Comparison of ENCODE assay signal across 1 cellular context in genomic region chr17:81341347-81342061, GRCh38.
TF ChIP-seq lines count a peak whose summit lies in the region.

No MANE protein-coding gene starts in this region.

TF ChIP-seq in HepG2, 621 proteins besides CTCF, POLR2A, EP300 and RAD21:
- TF ChIP-seq, protein P1, sequence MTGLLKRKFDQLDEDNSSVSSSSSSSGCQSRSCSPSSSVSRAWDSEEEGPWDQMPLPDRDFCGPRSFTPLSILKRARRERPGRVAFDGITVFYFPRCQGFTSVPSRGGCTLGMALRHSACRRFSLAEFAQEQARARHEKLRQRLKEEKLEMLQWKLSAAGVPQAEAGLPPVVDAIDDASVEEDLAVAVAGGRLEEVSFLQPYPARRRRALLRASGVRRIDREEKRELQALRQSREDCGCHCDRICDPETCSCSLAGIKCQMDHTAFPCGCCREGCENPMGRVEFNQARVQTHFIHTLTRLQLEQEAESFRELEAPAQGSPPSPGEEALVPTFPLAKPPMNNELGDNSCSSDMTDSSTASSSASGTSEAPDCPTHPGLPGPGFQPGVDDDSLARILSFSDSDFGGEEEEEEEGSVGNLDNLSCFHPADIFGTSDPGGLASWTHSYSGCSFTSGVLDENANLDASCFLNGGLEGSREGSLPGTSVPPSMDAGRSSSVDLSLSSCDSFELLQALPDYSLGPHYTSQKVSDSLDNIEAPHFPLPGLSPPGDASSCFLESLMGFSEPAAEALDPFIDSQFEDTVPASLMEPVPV (CRISPR knock-in tag; IDR thresholded peaks at IDR 0.05) = no peak
- TF ChIP-seq ZBTB38 (CRISPR knock-in tag; IDR thresholded peaks at IDR 0.05) (peak; percentile 44), AGO2 (optimal IDR thresholded peaks at IDR 0.05; ENCODE audit: low read depth, low read length) (peak; percentile 85), RBFOX2 (IDR thresholded peaks at IDR 0.05; ENCODE audit: low read depth, low read length) (0 out of 2 replicates have a peak, but pooled peaks have one; percentile 12), U2AF2 (IDR thresholded peaks at IDR 0.05; ENCODE audit: low read depth, low read length) (no peak), GLMP (CRISPR knock-in tag; IDR thresholded peaks at IDR 0.05; ENCODE audit: borderline replicate concordance) (no peak), FOXC1 (CRISPR knock-in tag; IDR thresholded peaks at IDR 0.05; ENCODE audit: borderline replicate concordance) (no peak), HNRNPLL (IDR thresholded peaks at IDR 0.05; ENCODE audit: low read depth, low read length, poor library complexity, severe bottlenecking) (peak; percentile 10)
- TF ChIP-seq, protein P2, sequence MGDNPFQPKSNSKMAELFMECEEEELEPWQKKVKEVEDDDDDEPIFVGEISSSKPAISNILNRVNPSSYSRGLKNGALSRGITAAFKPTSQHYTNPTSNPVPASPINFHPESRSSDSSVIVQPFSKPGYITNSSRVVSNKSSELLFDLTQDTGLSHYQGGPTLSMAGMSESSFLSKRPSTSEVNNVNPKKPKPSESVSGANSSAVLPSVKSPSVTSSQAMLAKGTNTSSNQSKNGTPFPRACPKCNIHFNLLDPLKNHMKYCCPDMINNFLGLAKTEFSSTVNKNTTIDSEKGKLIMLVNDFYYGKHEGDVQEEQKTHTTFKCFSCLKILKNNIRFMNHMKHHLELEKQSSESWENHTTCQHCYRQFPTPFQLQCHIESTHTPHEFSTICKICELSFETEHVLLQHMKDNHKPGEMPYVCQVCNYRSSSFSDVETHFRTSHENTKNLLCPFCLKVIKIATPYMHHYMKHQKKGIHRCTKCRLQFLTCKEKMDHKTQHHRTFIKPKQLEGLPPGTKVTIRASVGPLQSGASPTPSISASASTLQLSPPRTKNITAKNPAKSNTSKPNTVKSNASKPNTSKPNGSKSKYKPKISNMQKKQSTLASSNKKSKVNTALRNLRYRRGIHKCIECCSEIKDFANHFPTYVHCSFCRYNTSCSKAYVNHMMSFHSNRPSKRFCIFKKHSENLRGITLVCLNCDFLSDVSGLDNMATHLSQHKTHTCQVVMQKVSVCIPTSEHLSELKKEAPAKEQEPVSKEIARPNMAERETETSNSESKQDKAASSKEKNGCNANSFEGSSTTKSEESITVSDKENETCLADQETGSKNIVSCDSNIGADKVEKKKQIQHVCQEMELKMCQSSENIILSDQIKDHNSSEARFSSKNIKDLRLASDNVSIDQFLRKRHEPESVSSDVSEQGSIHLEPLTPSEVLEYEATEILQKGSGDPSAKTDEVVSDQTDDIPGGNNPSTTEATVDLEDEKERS (CRISPR knock-in tag; IDR thresholded peaks at IDR 0.05) = no peak
